Comparison of ENCODE assay signal across 19 cellular contexts in the genomic region with DNA sequence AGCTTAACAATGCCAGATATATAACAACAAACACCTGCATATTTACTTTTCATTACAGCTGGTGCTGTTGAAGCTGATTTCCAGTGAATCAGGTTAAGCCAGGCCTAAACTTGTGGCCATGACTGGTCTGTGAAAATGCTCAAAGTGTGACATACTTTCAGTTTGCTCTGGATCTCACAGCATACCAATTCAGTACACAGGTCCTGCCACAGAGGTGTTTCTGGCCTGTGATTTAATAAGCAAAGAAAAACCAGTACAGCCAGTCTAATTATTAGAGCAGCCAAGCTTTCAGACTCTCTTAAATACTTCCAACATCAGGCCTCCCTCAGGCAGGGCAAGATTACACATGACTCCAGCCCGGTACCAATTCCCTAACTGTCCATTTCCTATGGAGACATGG. TPM values are rescaled to one million over a fixed set of nuclear protein-coding genes. Genes with fewer than 3 reads are reported as not detected.
A peak's percentile ranks its signal among the peaks of the same experiment; 100 is the strongest.
DNase-seq lines count a peak whose midpoint lies in the region; ATAC-seq, FAIRE-seq and TF ChIP-seq lines count a peak whose summit lies in the region.
"Had no signal": no experiment of that assay in that cellular context is flagged by ENCODE, and none has a peak within 500 bp of the region (broad histone marks: within the 10 kb centered on the region; RNA-seq: fewer than 3 reads in every experiment).

No MANE protein-coding gene starts in this region.

- peak overlapping the region; percentile 48 for H3K27ac ChIP-seq in GM12878 (ENCODE audit: control insufficient read depth, insufficient read depth)
- H3K27ac ChIP-seq: SJCRH30, WERI-Rb-1 had no signal

- in situ Hi-C loops in GM12878 (cut with MboI) = no loop called here

- peak overlapping the region in 2 of 3 experiments; percentile 55 to 62 for H3K27ac Mint-ChIP-seq in nephron

- no peak for TF ChIP-seq POLR2A in GM12878 (IDR thresholded peaks at IDR 0.05; ENCODE audit: low read depth, low read length)

- FAIRE-seq in GM12878 (lab: Jason Lieb, UNC) = no peak
- FAIRE-seq: G401.6 had no signal

- H3K36me3 Mint-ChIP-seq in nephron (ENCODE audit: low read depth) = peaks cover 4% of the 10 kb centered on the region

- SMC1A ChIA-PET in GM12878 (lab: Charles Lee; ENCODE audit: uncharacterized antibody, unreplicated experiment) = interaction anchor here (0.9 to 2.2 kb wide), 9 partner anchors 10 to 198 kb away, joined by 3 to 10 read pairs (median 4); no protein-coding TSS in a partner anchor

- no peaks in the 10 kb centered on the region; a peak in 3 of 4 replicates for H3K36me3 ChIP-seq in GM12878 (ENCODE audit: control insufficient read depth in 2 of 2, insufficient read depth in 2 of 2, low read length in 1 of 2)
- H3K36me3 ChIP-seq: adrenal gland, BE2C, MG63, SJCRH30, WERI-Rb-1 had no signal

- no peaks in the 10 kb centered on the region for H4K20me1 ChIP-seq in GM12878 (ENCODE audit: control insufficient read depth, insufficient read depth)

- POLR2A ChIA-PET in GM12878 (lab: Charles Lee) = interaction anchor here (0.5 to 1.0 kb wide), 2 partner anchors 27 to 33 kb away, joined by 3 read pairs; no protein-coding TSS in a partner anchor

- no peak overlapping the region for H3K4me3 ChIP-seq in GM12878
- H3K4me3 ChIP-seq: adrenal gland, dorsolateral prefrontal cortex, MG63, SJCRH30 had no signal

- WGBS in GM12878 (ENCODE audit: insufficient coverage, insufficient replicate concordance, low lambda C conversion rate, missing lambda C conversion rate) = 96% methylated on average over 1 of the region's 1 CpG

- intact Hi-C loops in GM12878 (cut with micrococcal nuclease; ENCODE audit: unreplicated experiment) = loop anchor here (2.0 kb wide), 1 partner anchor 57 kb away; no protein-coding TSS in a partner anchor

- no TSS peak for BruUV-seq in GM12878 (replicated peaks; lab: Mats Ljungman, UMichigan)

- TF ChIP-seq EP300 in GM12878 (IDR thresholded peaks at IDR 0.05; ENCODE audit: borderline replicate concordance in 1 of 2, control insufficient read depth in 1 of 2, low read depth in 2 of 2, low read length in 2 of 2) = no peak

- H2AFZ ChIP-seq in GM12878 (ENCODE audit: control insufficient read depth, low read depth, low read length) = no peak overlapping the region

- no peak overlapping the region for H3K4me3 Mint-ChIP-seq in nephron

- H3K9me3 ChIP-seq in GM12878 (replicated peaks; ENCODE audit: control insufficient read depth, insufficient read depth, low read length) = peaks cover 3% of the 10 kb centered on the region; the same call in 1 of the 3 replicates
- H3K9me3 ChIP-seq: adrenal gland, BE2C, MG63, SJCRH30 had no signal

- no peaks in the 10 kb centered on the region for H3K27me3 Mint-ChIP-seq in nephron (ENCODE audit: low read depth)

- TF ChIP-seq CTCF in GM10266 (IDR thresholded peaks at IDR 0.05; ENCODE audit: control insufficient read depth, insufficient read depth, low read depth, missing control alignments) (no peak), GM12878 (IDR thresholded peaks at IDR 0.05 in 2 of 3, conservative IDR thresholded peaks at IDR 0.05 in 1 of 3; ENCODE audit: control insufficient read depth in 2 of 3, extremely low read depth in 1 of 3, insufficient read depth in 1 of 3, low read depth in 3 of 3, low read length in 3 of 3) (no peak), nephron (IDR thresholded peaks at IDR 0.05; ENCODE audit: unreplicated experiment in 3 of 3) (no peak)

- DNase-seq in GM10266 (ENCODE audit: extremely low spot score) = peak; percentile 22
- DNase-seq in GM12878 (ENCODE audit: low read depth, low spot score) = no peak
- DNase-seq in NCI-H2171 (lab: John Stamatoyannopoulos, UW) = no peak
- DNase-seq in NCI-H82 treated with DMSO at 0.1 percent for 48 hours (lab: John Stamatoyannopoulos, UW; ENCODE audit: unreplicated experiment) = no peak
- DNase-seq in NCI-H1694 (lab: John Stamatoyannopoulos, UW) = no peak
- DNase-seq: adrenal gland; BE2C; dorsolateral prefrontal cortex; left colon; MG63; SJCRH30; stimulated activated CD4-positive, alpha-beta T cell treated with anti-CD3 and anti-CD28 coated beads, Interleukin-15, amount 100 ng/mL, for 24 hours; stimulated activated CD8-positive, alpha-beta memory T cell treated with anti-CD3 and anti-CD28 coated beads, Interleukin-4, amount 100 ng/mL, for 48 hours; WERI-Rb-1 had no signal

- peaks cover 12% of the 10 kb centered on the region for H3K79me2 ChIP-seq in GM12878 (ENCODE audit: control insufficient read depth, insufficient read depth, low read length)

- ATAC-seq in GM21423 (IDR thresholded peaks at IDR 0.05; ENCODE audit: unreplicated experiment) (peak; percentile 53), GM12878 (peak; percentile 66), HG03565 (IDR thresholded peaks at IDR 0.05; ENCODE audit: unreplicated experiment) (no peak)
- ATAC-seq: left colon had no signal

- CTCF ChIA-PET in GM12878 (lab: Yijun Ruan, JAX) = interaction anchor here (0.8 to 1.5 kb wide), 2 partner anchors 11 to 35 kb away, joined by 3 read pairs; no protein-coding TSS in a partner anchor

- peaks cover 30% of the 10 kb centered on the region for H3K4me1 Mint-ChIP-seq in nephron

- no peak for TF ChIP-seq RAD21 in GM12878 (IDR thresholded peaks at IDR 0.05; ENCODE audit: insufficient read depth, low read depth, low read length)

- no peak overlapping the region for H3K4me2 ChIP-seq in GM12878 (ENCODE audit: control insufficient read depth, insufficient read depth)

- H3K9ac ChIP-seq in GM12878 (ENCODE audit: control insufficient read depth, insufficient read depth, low read length) = no peak overlapping the region

- peaks cover 34% of the 10 kb centered on the region for H3K4me1 ChIP-seq in GM12878 (ENCODE audit: control insufficient read depth, insufficient read depth, low read length)
- H3K4me1 ChIP-seq: BE2C, SJCRH30 had no signal

- RAD21 ChIA-PET in GM12878 (lab: Charles Lee; ENCODE audit: unreplicated experiment) = interaction anchor here (1.1 to 1.7 kb wide), 4 partner anchors 12 to 197 kb away, joined by 3 to 8 read pairs (median 5); no protein-coding TSS in a partner anchor

- H3K9me3 Mint-ChIP-seq in nephron = peaks cover 2% of the 10 kb centered on the region

- no peaks in the 10 kb centered on the region for H3K27me3 ChIP-seq in GM12878 (replicated peaks in 1 of 2; ENCODE audit: control insufficient read depth in 2 of 2, insufficient read depth in 2 of 2, low read length in 1 of 2)
- H3K27me3 ChIP-seq: adrenal gland, dorsolateral prefrontal cortex, SJCRH30 had no signal

TF ChIP-seq in GM12878, 131 proteins besides CTCF, POLR2A, EP300 and RAD21:
- TF ChIP-seq ZNF24 (IDR thresholded peaks at IDR 0.05) = no peak
- TF ChIP-seq NBN (IDR thresholded peaks at IDR 0.05) = no peak
- no peak for TF ChIP-seq ATF2 (IDR thresholded peaks at IDR 0.05; ENCODE audit: low read length)
- no peak for TF ChIP-seq SREBF1 (IDR thresholded peaks at IDR 0.05; ENCODE audit: low read length)
- TF ChIP-seq HDAC6 (IDR thresholded peaks at IDR 0.05; ENCODE audit: unreplicated experiment) = no peak
- no peak for TF ChIP-seq TCF3 (IDR thresholded peaks at IDR 0.05; ENCODE audit: borderline replicate concordance, insufficient read depth, low read depth, low read length)
- TF ChIP-seq RFX5 (IDR thresholded peaks at IDR 0.05; ENCODE audit: low read depth, low read length) = no peak
- TF ChIP-seq POLR2AphosphoS5 (IDR thresholded peaks at IDR 0.05; ENCODE audit: low read length) = no peak
- TF ChIP-seq ZNF217 (IDR thresholded peaks at IDR 0.05) = no peak
- no peak for TF ChIP-seq TCF12 (IDR thresholded peaks at IDR 0.05; ENCODE audit: low read depth, low read length)
- no peak for TF ChIP-seq MTA3 (IDR thresholded peaks at IDR 0.05; ENCODE audit: borderline replicate concordance, low read length)
- TF ChIP-seq KDM1A (IDR thresholded peaks at IDR 0.05; ENCODE audit: borderline replicate concordance) = no peak

RNA-seq across cellular contexts. Expression of gene TMCC3, which starts 27.4 kb away (rescaled TPM):
- 35.4 and 38.9 TPM in 2 replicates for total RNA-seq in GM12878 (2013; cell fraction: nucleolus; rRNA removed)
- 12.4 and 14.2 TPM in 2 replicates for total RNA-seq in GM12878 (2014; rRNA removed)
- 12.4 and 12.5 TPM in 2 replicates for total RNA-seq in GM12878 (2014; rRNA removed; fragmentation: Illumina TruSeq; extraction: Trizol)
- total RNA-seq in GM12878 (2021) = 20.5 and 22.5 TPM in 2 replicates
- polyA plus RNA-seq in GM12878 (2011; ENCODE audit: low read depth) = 7.7 TPM
- polyA plus RNA-seq in GM12878 (2011; rRNA removed) = 29.8 and 32.5 TPM in 2 replicates
- 21.1 and 22.9 TPM in 2 replicates for polyA plus RNA-seq in GM12878 (2011; cell fraction: cytosol; rRNA removed)
- 17.9 and 19.0 TPM in 2 replicates for polyA plus RNA-seq in GM12878 (2011; cell fraction: nucleus; rRNA removed)
- polyA plus RNA-seq in GM12878 (2012) = 9.7 and 12.6 TPM in 2 replicates
- polyA plus RNA-seq in GM12878 (2014; fragmentation: Illumina TruSeq; extraction: Trizol) = 17.0 and 17.1 TPM in 2 replicates
- polyA plus RNA-seq in GM12878 (2014; fragmentation: Nextera tagmentation; extraction: Ambion mirVana) = 1 to 10 TPM; 5.8 to 6.5 TPM
- polyA plus RNA-seq in GM12878 (2014; rRNA removed) = 11.1 and 12.7 TPM in 2 replicates
- 10 to 100 TPM in 1 of 2 experiments, 1 to 10 TPM in 1; 9.0 to 13.2 TPM for polyA plus RNA-seq in GM12878 (2016; fragmentation: Nextera tagmentation; extraction: Ambion mirVana)
- 50.0 and 53.8 TPM in 2 replicates for polyA minus RNA-seq in GM12878 (2011; rRNA and poly(A)+ RNA removed)
- polyA minus RNA-seq in GM12878 (2011; cell fraction: cytosol; rRNA and poly(A)+ RNA removed) = 12.6 and 13.5 TPM in 2 replicates
- polyA minus RNA-seq in GM12878 (2011; cell fraction: nucleus; rRNA and poly(A)+ RNA removed) = 11.5 and 17.8 TPM in 2 replicates
- total RNA-seq: NCI-H460 had no signal
